Comparison of ENCODE assay signal across 8 cellular contexts in the genomic region with DNA sequence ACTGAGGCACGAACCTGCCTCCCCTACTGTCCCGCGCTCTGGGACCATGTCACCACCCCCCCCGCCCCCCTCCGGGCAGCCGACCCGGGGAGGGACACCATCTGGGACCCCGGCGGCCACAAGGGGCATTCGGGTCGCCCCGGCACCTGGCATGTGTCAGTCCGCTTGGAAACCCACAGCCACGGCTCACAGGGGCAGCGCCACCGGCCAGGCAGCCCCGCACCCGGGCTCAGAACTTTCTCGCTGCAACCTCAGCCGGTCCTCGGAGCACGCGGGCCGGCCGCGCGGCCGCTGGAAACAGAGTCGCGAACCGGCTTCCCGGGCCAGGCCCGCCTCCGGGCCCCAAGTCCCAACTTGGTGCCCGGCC.
DNase-seq lines count a peak whose midpoint lies in the region; ATAC-seq and TF ChIP-seq lines count a peak whose summit lies in the region.

No MANE protein-coding gene starts in this region.

- ATAC-seq in activated CD4-positive, alpha-beta T cell treated with anti-CD3 and anti-CD28 coated beads for 36 hours, result no peak
- no peak for ATAC-seq in GM18519 (IDR thresholded peaks at IDR 0.05; ENCODE audit: low FRiP score, unreplicated experiment)

- H3K9me3 Mint-ChIP-seq in activated CD4-positive, alpha-beta T cell treated with anti-CD3 and anti-CD28 coated beads for 36 hours (ENCODE audit: low read depth), result no peaks in the 10 kb centered on the region
- H3K9me3 Mint-ChIP-seq in neural crest cell, result no peaks in the 10 kb centered on the region

- no peaks in the 10 kb centered on the region for H3K36me3 Mint-ChIP-seq in activated CD4-positive, alpha-beta T cell treated with anti-CD3 and anti-CD28 coated beads for 36 hours (ENCODE audit: low read depth)
- no peaks in the 10 kb centered on the region for H3K36me3 Mint-ChIP-seq in neural crest cell (ENCODE audit: low read depth)

- CTCF ChIA-PET in activated CD4-positive, alpha-beta T cell treated with anti-CD3 and anti-CD28 coated beads for 36 hours (lab: Charles Lee), result interaction anchor here (0.7 kb wide), 1 partner anchor 146 kb away, joined by 3 read pairs; no protein-coding TSS in a partner anchor
- CTCF ChIA-PET in RWPE1 (lab: Yijun Ruan, JAX), result no interaction called here

- TF ChIP-seq CTCF in RWPE1 (conservative IDR thresholded peaks at IDR 0.05; ENCODE audit: low read depth) (no peak), neural crest cell (conservative IDR thresholded peaks at IDR 0.05) (no peak)

- POLR2A ChIA-PET in activated CD4-positive, alpha-beta T cell treated with anti-CD3 and anti-CD28 coated beads for 36 hours (lab: Charles Lee), result no interaction called here
- POLR2A ChIA-PET in RWPE1 (lab: Yijun Ruan, JAX; ENCODE audit: low non-redundant PET), result no interaction called here

- H3K27me3 Mint-ChIP-seq in activated CD4-positive, alpha-beta T cell treated with anti-CD3 and anti-CD28 coated beads for 36 hours, result no peaks in the 10 kb centered on the region
- peaks cover 5% of the 10 kb centered on the region for H3K27me3 Mint-ChIP-seq in neural crest cell (ENCODE audit: low read depth)

- H3K27ac ChIP-seq in RWPE1, result peak overlapping the region; percentile 91
- peak overlapping the region; percentile 56 for H3K27ac ChIP-seq in epithelial cell of prostate

- peak; percentile 27 for DNase-seq in activated CD4-positive, alpha-beta T cell treated with anti-CD3 and anti-CD28 coated beads for 36 hours
- DNase-seq in activated CD4-positive, alpha-beta T cell treated with anti-CD3 and anti-CD28 coated beads for 1 hour, result no peak
- no peak for DNase-seq in RWPE1 (ENCODE audit: low spot score)
- DNase-seq in epithelial cell of prostate (ENCODE audit: low read depth, low spot score), result no peak
- DNase-seq in neural crest cell (ENCODE audit: low read depth, low spot score), result no peak
- DNase-seq in UCSD-AML1 (lab: John Stamatoyannopoulos, UW; ENCODE audit: unreplicated experiment), result no peak
- no peak for DNase-seq in HCEC 1CT

- peak overlapping the region; percentile 86 for H3K4me3 Mint-ChIP-seq in activated CD4-positive, alpha-beta T cell treated with anti-CD3 and anti-CD28 coated beads for 36 hours
- peak overlapping the region; percentile 93 for H3K4me3 Mint-ChIP-seq in neural crest cell

- H3K27ac Mint-ChIP-seq in activated CD4-positive, alpha-beta T cell treated with anti-CD3 and anti-CD28 coated beads for 36 hours, result no peak overlapping the region
- no peak overlapping the region for H3K27ac Mint-ChIP-seq in neural crest cell (ENCODE audit: unreplicated experiment)

- H3K4me1 Mint-ChIP-seq in activated CD4-positive, alpha-beta T cell treated with anti-CD3 and anti-CD28 coated beads for 36 hours, result peaks cover 30% of the 10 kb centered on the region
- peaks cover 48% of the 10 kb centered on the region for H3K4me1 Mint-ChIP-seq in neural crest cell

- intact Hi-C loops in activated CD4-positive, alpha-beta T cell treated with anti-CD3 and anti-CD28 coated beads for 36 hours (cut with DNase I, micrococcal nuclease), result loop anchor here (5.0 to 10.0 kb wide), 3 partner anchors 42 to 330 kb away; no protein-coding TSS in a partner anchor
